Comparison of ENCODE assay signal across 20 cellular contexts in genomic region chr17:73247728-73248127, GRCh38. TPM values are rescaled to one million over a fixed set of nuclear protein-coding genes. Genes with fewer than 3 reads are reported as not detected.
DNase-seq lines count a peak whose midpoint lies in the region; ATAC-seq, FAIRE-seq and TF ChIP-seq lines count a peak whose summit lies in the region.
"Had no signal": no experiment of that assay in that cellular context is flagged by ENCODE, and none has a peak within 500 bp of the region (broad histone marks: within the 10 kb centered on the region; RNA-seq: fewer than 3 reads in every experiment).

No MANE protein-coding gene starts in this region.

- H3F3A ChIP-seq in SK-N-SH (replicated peaks; ENCODE audit: insufficient read depth) = no peaks in the 10 kb centered on the region

- TF ChIP-seq RAD21 in SK-N-SH (IDR thresholded peaks at IDR 0.05; ENCODE audit: low read length) = no peak

- peaks cover 2% of the 10 kb centered on the region; the same call in 1 of the 2 replicates for H3K4me1 Mint-ChIP-seq in WTC11
- H3K4me1 Mint-ChIP-seq: activated naive CD8-positive, alpha-beta T cell treated with anti-CD3 and anti-CD28 coated beads for 36 hours had no signal

- no peak overlapping the region for H3K9ac ChIP-seq in SK-N-SH

- no peak for ATAC-seq in SK-N-SH treated with all-trans-retinoic acid at 6 μM for 48 hours
- no peak for ATAC-seq in WTC11
- ATAC-seq in HG02885 (IDR thresholded peaks at IDR 0.05; ENCODE audit: poor library complexity, unreplicated experiment) = no peak
- ATAC-seq: left lobe of liver had no signal

- no peaks in the 10 kb centered on the region for H3K9me3 ChIP-seq in SK-N-SH

- no peak overlapping the region for H3K27ac ChIP-seq in SK-N-SH (ENCODE audit: low read depth in 2 of 2, low read length in 1 of 2)

- no peak overlapping the region for H3K4me3 ChIP-seq in SK-N-SH (ENCODE audit: low read depth in 2 of 2, low read length in 1 of 2)

- no peak for TF ChIP-seq EP300 in SK-N-SH (IDR thresholded peaks at IDR 0.05; ENCODE audit: borderline replicate concordance in 1 of 2, low read depth in 1 of 2, low read length in 1 of 2)

- H3K4me2 ChIP-seq in SK-N-SH = no peak overlapping the region

- peak; percentile 41 for TF ChIP-seq CTCF in SK-N-SH (IDR thresholded peaks at IDR 0.05)
- TF ChIP-seq CTCF in WTC11 (IDR thresholded peaks at IDR 0.05) = no peak

- H3K27ac Mint-ChIP-seq in WTC11 = peak overlapping the region; percentile 11; the same call in 1 of the 2 replicates
- H3K27ac Mint-ChIP-seq: activated naive CD8-positive, alpha-beta T cell treated with anti-CD3 and anti-CD28 coated beads for 36 hours had no signal

- no peak for DNase-seq in SK-N-SH
- no peak for DNase-seq in WTC11 (ENCODE audit: low spot score)
- DNase-seq in fibroblast of peridontal ligament (ENCODE audit: extremely low read depth) = peak; percentile 44
- no peak for DNase-seq in urothelium cell line (ENCODE audit: low spot score)
- DNase-seq in frontal cortex (ENCODE audit: low spot score in 2 of 2) = no peak
- no peak for DNase-seq in NAMALWA (ENCODE audit: low spot score)
- DNase-seq: 8988T; activated CD4-positive, CD25-positive, alpha-beta regulatory T cell treated with anti-CD3 and anti-CD28 coated beads, Interleukin-2, amount 50 U/mL, for 72 hours; activated naive CD8-positive, alpha-beta T cell treated with anti-CD3 and anti-CD28 coated beads for 36 hours; activated T-cell treated with anti-CD3 and anti-CD28 coated beads, Interleukin-2, amount 50 U/mL, for 1 hour; Calu3; cerebellar nuclear complex; NCI-H2107; NCI-H69 had no signal

- H3K9me2 ChIP-seq in SK-N-SH = no peaks in the 10 kb centered on the region

- no peaks in the 10 kb centered on the region for H4K20me1 ChIP-seq in SK-N-SH (ENCODE audit: insufficient read depth)

- FAIRE-seq in urothelium cell line (lab: Jason Lieb, UNC) (peak; percentile 23), frontal cortex (lab: Jason Lieb, UNC) (no peak)

- H2AFZ ChIP-seq in SK-N-SH (ENCODE audit: low read depth) = no peak overlapping the region

- no peaks in the 10 kb centered on the region for H3K79me2 ChIP-seq in SK-N-SH (ENCODE audit: insufficient read depth)

- H3K27me3 ChIP-seq in SK-N-SH (ENCODE audit: insufficient read depth) = no peaks in the 10 kb centered on the region

- H3K4me1 ChIP-seq in SK-N-SH (ENCODE audit: control insufficient read depth in 1 of 2, insufficient read depth in 2 of 2, low read depth in 1 of 2, low read length in 1 of 2) = no peaks in the 10 kb centered on the region

- no peak overlapping the region for H3K4me3 Mint-ChIP-seq in WTC11
- H3K4me3 Mint-ChIP-seq: activated naive CD8-positive, alpha-beta T cell treated with anti-CD3 and anti-CD28 coated beads for 36 hours had no signal

- CTCF ChIA-PET in SK-N-SH (lab: Yijun Ruan, JAX) = interaction anchor here (0.9 to 22.4 kb wide), 6 partner anchors 7 to 691 kb away, joined by 3 to 691 read pairs (median 16); no protein-coding TSS in a partner anchor
- CTCF ChIA-PET in WTC11 (lab: Charles Lee) = interaction anchor here (1.1 kb wide), 1 partner anchor 522 kb away, joined by 3 read pairs; no protein-coding TSS in a partner anchor

- H3K27me3 Mint-ChIP-seq in WTC11 (ENCODE audit: low read depth) = no peaks in the 10 kb centered on the region
- H3K27me3 Mint-ChIP-seq: activated naive CD8-positive, alpha-beta T cell treated with anti-CD3 and anti-CD28 coated beads for 36 hours had no signal

- H3K9me3 Mint-ChIP-seq in WTC11 = no peaks in the 10 kb centered on the region
- H3K9me3 Mint-ChIP-seq: activated naive CD8-positive, alpha-beta T cell treated with anti-CD3 and anti-CD28 coated beads for 36 hours had no signal

- WGBS in SK-N-SH (ENCODE audit: low lambda C conversion rate) = 90% methylated on average over 2 of the region's 2 CpGs

- peaks cover 21% of the 10 kb centered on the region for H3K36me3 Mint-ChIP-seq in WTC11

- peaks cover 33 to 49% of the 10 kb centered on the region in 2 experiments for H3K36me3 ChIP-seq in SK-N-SH (replicated peaks in 1 of 2; ENCODE audit: control insufficient read depth in 1 of 2, insufficient read depth in 2 of 2, low read length in 1 of 2)

- POLR2A ChIA-PET in SK-N-SH (lab: Yijun Ruan, JAX) (no interaction called here), WTC11 (lab: Charles Lee) (no interaction called here)

TF ChIP-seq in SK-N-SH, 30 proteins besides CTCF, POLR2A, EP300 and RAD21:
- TF ChIP-seq MXI1 (IDR thresholded peaks at IDR 0.05; ENCODE audit: low read depth, low read length) (no peak), SMC3 (IDR thresholded peaks at IDR 0.05; ENCODE audit: low read depth, low read length) (peak; percentile 26; the same call in 1 of the 2 replicates)

TF ChIP-seq in SK-N-SH treated with all-trans-retinoic acid at 6 μM for 48 hours, 23 proteins besides CTCF, POLR2A, EP300 and RAD21 (continues in another document):
- no peak for TF ChIP-seq ESRRG (CRISPR knock-in tag; IDR thresholded peaks at IDR 0.05)
- TF ChIP-seq OSR1 (CRISPR knock-in tag; IDR thresholded peaks at IDR 0.05) = no peak
- no peak for TF ChIP-seq PATZ1 (CRISPR knock-in tag; IDR thresholded peaks at IDR 0.05; ENCODE audit: borderline replicate concordance)
- no peak for TF ChIP-seq ZFP30 (CRISPR knock-in tag; IDR thresholded peaks at IDR 0.05)
- no peak for TF ChIP-seq ZC3H10 (CRISPR knock-in tag; IDR thresholded peaks at IDR 0.05)
- TF ChIP-seq TOX (CRISPR knock-in tag; IDR thresholded peaks at IDR 0.05; ENCODE audit: borderline replicate concordance) = no peak
- TF ChIP-seq SNAI2 (CRISPR knock-in tag; IDR thresholded peaks at IDR 0.05) = no peak
- no peak for TF ChIP-seq GLIS3 (CRISPR knock-in tag; IDR thresholded peaks at IDR 0.05)

TF ChIP-seq in WTC11, 78 proteins besides CTCF, POLR2A, EP300 and RAD21 (continues in another document):
- TF ChIP-seq ZNF425 (CRISPR knock-in tag; conservative IDR thresholded peaks at IDR 0.05) (no peak), GTF2I (CRISPR knock-in tag; conservative IDR thresholded peaks at IDR 0.05) (no peak), CDX4 (CRISPR knock-in tag; IDR thresholded peaks at IDR 0.05; ENCODE audit: borderline replicate concordance) (no peak), SMAD4 (CRISPR knock-in tag; IDR thresholded peaks at IDR 0.05) (no peak), MAX (CRISPR knock-in tag; IDR thresholded peaks at IDR 0.05) (no peak), ZNF263 (CRISPR knock-in tag; IDR thresholded peaks at IDR 0.05; ENCODE audit: low read depth) (no peak), NFE2L1 (CRISPR knock-in tag; IDR thresholded peaks at IDR 0.05) (no peak), TP53 (CRISPR knock-in tag; IDR thresholded peaks at IDR 0.05) (no peak), SMAD3 (CRISPR knock-in tag; IDR thresholded peaks at IDR 0.05; ENCODE audit: borderline replicate concordance) (no peak), ERG (CRISPR knock-in tag; IDR thresholded peaks at IDR 0.05) (no peak), NR2C2 (CRISPR knock-in tag; IDR thresholded peaks at IDR 0.05) (no peak), USF1 (CRISPR knock-in tag; IDR thresholded peaks at IDR 0.05) (no peak)

RNA-seq across cellular contexts. Expression of gene CPSF4L, which starts 14.0 kb away (rescaled TPM):
- 0.10 TPM in 1 of 2 replicates, not detected in the other for polyA plus RNA-seq in SK-N-SH (2012; rRNA removed)
- not detected in 2 replicates for polyA plus RNA-seq in SK-N-SH (2012; cell fraction: cytosol; rRNA removed)
- polyA plus RNA-seq in SK-N-SH (2012; cell fraction: nucleus; rRNA removed) = not detected in 2 replicates
- total RNA-seq in WTC11 (2021) (not detected in 3 replicates), frontal cortex (not detected)
- total RNA-seq: activated naive CD8-positive, alpha-beta T cell treated with anti-CD3 and anti-CD28 coated beads for 36 hours; Calu3; myocyte; pulmonary artery endothelial cell; subcutaneous adipose tissue had no signal

RNA-seq across cellular contexts. Expression of gene COG1, which starts 54.9 kb away (rescaled TPM):
- 52.8 and 53.1 TPM in 2 replicates for polyA plus RNA-seq in SK-N-SH (2012; rRNA removed)
- 21.9 and 24.1 TPM in 2 replicates for polyA plus RNA-seq in SK-N-SH (2012; cell fraction: cytosol; rRNA removed)
- polyA plus RNA-seq in SK-N-SH (2012; cell fraction: nucleus; rRNA removed) = 159 and 187 TPM in 2 replicates
- total RNA-seq in WTC11 (2021) = 19.2 to 22.6 TPM (median 19.5 TPM) in 3 replicates
- total RNA-seq in frontal cortex = 18.3 TPM

Comparison
In these comparisons a context has a peak if more than half of its experiments do, and no peak if none do; other contexts are left out.
1. Of the 6 proteins assayed by ChIP-seq in both WTC11 and SK-N-SH: peak only in WTC11: none; only in SK-N-SH: CTCF; in both: none; in neither: 5.